27 cellular contexts compared by ENCODE assay signal in genomic region chr15:46808834-46809233, GRCh38.
"Had no signal": no experiment of that assay in that cellular context is flagged by ENCODE, and none has a peak within 500 bp of the region (broad histone marks: within the 10 kb centered on the region; RNA-seq: fewer than 3 reads in every experiment).

No MANE protein-coding gene starts in this region.

- H3K36me3 Mint-ChIP-seq: activated naive CD8-positive, alpha-beta T cell had no signal

- H3K4me1 Mint-ChIP-seq: activated B cell treated with CpG ODN at 0.5 μM for 24 hours; activated T-helper 17 cell treated with anti-CD3 and anti-CD28 coated beads, Interleukin-2, amount 50 U/mL, for 72 hours had no signal

- H3K9me3 ChIP-seq: esophagus squamous epithelium had no signal

- H3K27ac Mint-ChIP-seq: activated B cell treated with CpG ODN at 0.5 μM for 24 hours; activated CD8-positive, alpha-beta T cell treated with anti-CD3 and anti-CD28 coated beads for 36 hours; activated naive CD8-positive, alpha-beta T cell; activated T-helper 17 cell treated with anti-CD3 and anti-CD28 coated beads, Interleukin-2, amount 50 U/mL, for 72 hours; effector memory CD8-positive, alpha-beta T cell had no signal

- H3K4me3 Mint-ChIP-seq: activated B cell treated with CpG ODN at 0.5 μM for 24 hours; activated CD8-positive, alpha-beta T cell treated with anti-CD3 and anti-CD28 coated beads for 36 hours; activated naive CD8-positive, alpha-beta T cell; activated T-cell treated with anti-CD3 and anti-CD28 coated beads, Interleukin-2, amount 50 U/mL, for 4 hours; activated T-helper 17 cell treated with anti-CD3 and anti-CD28 coated beads, Interleukin-2, amount 50 U/mL, for 72 hours; effector memory CD8-positive, alpha-beta T cell had no signal

- H3K4me1 ChIP-seq: esophagus squamous epithelium had no signal

- ATAC-seq: activated CD4-positive, CD25-positive, alpha-beta regulatory T cell treated with anti-CD3 and anti-CD28 coated beads, Interleukin-2, amount 50 U/mL, for 24 hours; activated CD8-positive, alpha-beta T cell treated with anti-CD3 and anti-CD28 coated beads for 36 hours; activated T-cell treated with anti-CD3 and anti-CD28 coated beads, Interleukin-2, amount 50 U/mL, for 4 hours; activated T-helper 17 cell treated with anti-CD3 and anti-CD28 coated beads, Interleukin-2, amount 50 U/mL, for 72 hours; effector memory CD8-positive, alpha-beta T cell had no signal

- H3K27me3 Mint-ChIP-seq: activated B cell treated with CpG ODN at 0.5 μM for 24 hours; activated CD8-positive, alpha-beta T cell treated with anti-CD3 and anti-CD28 coated beads for 36 hours; activated naive CD8-positive, alpha-beta T cell; activated T-helper 17 cell treated with anti-CD3 and anti-CD28 coated beads, Interleukin-2, amount 50 U/mL, for 72 hours; effector memory CD8-positive, alpha-beta T cell had no signal

- H3K27me3 ChIP-seq: brain microvascular endothelial cell, esophagus squamous epithelium had no signal

- DNase-seq: activated B cell treated with CpG ODN at 0.5 μM for 24 hours; activated CD4-positive, alpha-beta T cell treated with anti-CD3 and anti-CD28 coated beads for 48 hours; activated CD4-positive, alpha-beta T cell treated with anti-CD3 and anti-CD28 coated beads, Interleukin-2, amount 50 U/mL, for 1 hour; activated CD4-positive, alpha-beta T cell treated with anti-CD3 and anti-CD28 coated beads, Interleukin-2, amount 50 U/mL, for 48 hours; activated CD8-positive, alpha-beta memory T cell treated with anti-CD3 and anti-CD28 coated beads for 24 hours; activated CD8-positive, alpha-beta T cell treated with anti-CD3 and anti-CD28 coated beads for 36 hours; activated effector memory CD4-positive, alpha-beta T cell treated with Interleukin-2 at 50 U/mL for 16 hours; activated gamma-delta T cell treated with Interleukin-2 at 50 U/mL for 16 hours; activated naive CD4-positive, alpha-beta T cell treated with anti-CD3 and anti-CD28 coated beads, Interleukin-2, amount 50 U/mL, for 16 hours; activated naive CD4-positive, alpha-beta T cell treated with Interleukin-2 at 50 U/mL for 16 hours; activated T-cell treated with anti-CD3 and anti-CD28 coated beads, Interleukin-2, amount 50 U/mL, for 4 hours; amniotic stem cell; anterior cingulate cortex; brain microvascular endothelial cell; caudate nucleus; cortex of kidney; dermis blood vessel endothelial cell; effector CD4-positive, alpha-beta T cell; effector memory CD8-positive, alpha-beta T cell; esophagus squamous epithelium; head of caudate nucleus; T-helper 9 cell; WERI-Rb-1 had no signal

- H3K36me3 ChIP-seq: brain microvascular endothelial cell, esophagus squamous epithelium, WERI-Rb-1 had no signal

- H3K27ac ChIP-seq: brain microvascular endothelial cell, epithelial cell of prostate, esophagus squamous epithelium, WERI-Rb-1 had no signal

- H3K4me3 ChIP-seq: esophagus squamous epithelium had no signal
